Comparison of ENCODE assay signal across 23 cellular contexts in the genomic region with DNA sequence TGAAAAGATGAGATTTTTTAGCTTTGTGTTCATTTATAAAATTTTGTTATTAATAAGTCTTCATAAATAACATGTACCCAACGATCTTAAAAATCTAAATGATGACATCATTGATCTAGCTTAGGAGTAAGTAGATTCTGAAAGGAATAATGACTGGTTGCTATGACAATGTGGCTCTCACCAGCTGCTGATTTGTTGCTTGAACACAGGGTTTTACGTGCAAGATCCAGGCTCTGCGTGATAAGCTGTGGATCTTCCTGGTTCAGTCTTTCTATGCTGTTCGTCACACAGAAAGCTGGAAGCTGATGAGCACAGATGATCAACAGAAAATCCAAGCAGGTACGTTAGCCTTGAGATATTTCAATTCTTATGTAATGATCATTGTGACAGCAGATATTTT. TPM values are rescaled to one million over a fixed set of nuclear protein-coding genes. Genes with fewer than 3 reads are reported as not detected.
DNase-seq lines count a peak whose midpoint lies in the region; ATAC-seq, FAIRE-seq and TF ChIP-seq lines count a peak whose summit lies in the region.
"Had no signal": no experiment of that assay in that cellular context is flagged by ENCODE, and none has a peak within 500 bp of the region (broad histone marks: within the 10 kb centered on the region; RNA-seq: fewer than 3 reads in every experiment).

No MANE protein-coding gene starts in this region.

- no peak overlapping the region for H3K27ac ChIP-seq in HEK293 (ENCODE audit: extremely low read depth, low read depth, low read length)
- no peak overlapping the region for H3K27ac ChIP-seq in astrocyte (ENCODE audit: low read depth, low read length)
- H3K27ac ChIP-seq: GM23248, RWPE1 had no signal

- H3K4me2 ChIP-seq in astrocyte (ENCODE audit: low read length): no peak overlapping the region
- H3K4me2 ChIP-seq: smooth muscle cell had no signal

- no peaks in the 10 kb centered on the region for H3K36me3 Mint-ChIP-seq in astrocyte (ENCODE audit: low read depth, unreplicated experiment)

- H3K27me3 Mint-ChIP-seq in astrocyte (ENCODE audit: low read depth, unreplicated experiment): no peaks in the 10 kb centered on the region
- H3K27me3 Mint-ChIP-seq: activated CD4-positive, alpha-beta T cell treated with anti-CD3 and anti-CD28 coated beads for 36 hours; effector memory CD8-positive, alpha-beta T cell; memory B cell had no signal

- peaks cover 2% of the 10 kb centered on the region for H3K9me3 Mint-ChIP-seq in astrocyte (ENCODE audit: unreplicated experiment)
- H3K9me3 Mint-ChIP-seq: effector memory CD8-positive, alpha-beta T cell; memory B cell had no signal

- no peak for ATAC-seq in left lobe of liver
- ATAC-seq in GM21390 (IDR thresholded peaks at IDR 0.05; ENCODE audit: unreplicated experiment): no peak
- ATAC-seq: activated CD4-positive, alpha-beta T cell treated with anti-CD3 and anti-CD28 coated beads for 36 hours; effector memory CD8-positive, alpha-beta T cell; stimulated activated naive CD8-positive, alpha-beta T cell treated with anti-CD3 and anti-CD28 coated beads, Interleukin-15, Interleukin-2, amounts not matched to agents 100 U/mL and 50 U/mL, for 24 hours had no signal

- DNase-seq in NCI-H446 (lab: John Stamatoyannopoulos, UW) (peak; percentile 50 to 70), astrocyte (ENCODE audit: low read depth) (peak; percentile 6), midbrain (lab: John Stamatoyannopoulos, UW) (peak; percentile 12), left lobe of liver (ENCODE audit: low spot score) (no peak), GM10266 (ENCODE audit: extremely low spot score) (no peak), epidermal melanocyte (ENCODE audit: insufficient read length, low spot score) (no peak)
- DNase-seq: activated CD4-positive, alpha-beta T cell treated with anti-CD3 and anti-CD28 coated beads for 36 hours; activated naive CD4-positive, alpha-beta T cell treated with anti-CD3 and anti-CD28 coated beads, Interleukin-2, amount 50 U/mL, for 16 hours; AML-193; DMS153; effector memory CD8-positive, alpha-beta T cell; foreskin melanocyte; GM23248; NCI-H526 treated with DMSO at 0.1 percent for 48 hours; stimulated activated naive CD8-positive, alpha-beta T cell treated with anti-CD3 and anti-CD28 coated beads, Interleukin-15, Interleukin-2, amounts not matched to agents 100 U/mL and 50 U/mL, for 24 hours; T-helper 2 cell had no signal

- FAIRE-seq in astrocyte (lab: Jason Lieb, UNC): no peak
- FAIRE-seq: bronchial epithelial cell had no signal

- POLR2A ChIA-PET in HEK293 (lab: Yijun Ruan, JAX): no interaction called here

- CTCF ChIA-PET in HEK293 (lab: Yijun Ruan, JAX): interaction anchor here (1.0 kb wide), 1 partner anchor 172 kb away, joined by 4 read pairs; no protein-coding TSS in a partner anchor

- no peak overlapping the region for H2AFZ ChIP-seq in astrocyte (ENCODE audit: low read depth, low read length)
- H2AFZ ChIP-seq: GM23248 had no signal

- no peaks in the 10 kb centered on the region for H3K4me1 Mint-ChIP-seq in astrocyte (ENCODE audit: low read depth, unreplicated experiment)
- H3K4me1 Mint-ChIP-seq: activated CD4-positive, alpha-beta T cell treated with anti-CD3 and anti-CD28 coated beads for 36 hours; memory B cell had no signal

- no peaks in the 10 kb centered on the region for H4K20me1 ChIP-seq in astrocyte (ENCODE audit: insufficient read depth, low read length)

- no peak overlapping the region for H3K4me3 Mint-ChIP-seq in astrocyte (ENCODE audit: unreplicated experiment)
- H3K4me3 Mint-ChIP-seq: activated CD4-positive, alpha-beta T cell treated with anti-CD3 and anti-CD28 coated beads for 36 hours; effector memory CD8-positive, alpha-beta T cell; memory B cell had no signal

- H3K9me3 ChIP-seq in HEK293 (ENCODE audit: control insufficient read depth, insufficient read depth, low read depth, low read length) (no peaks in the 10 kb centered on the region), astrocyte (ENCODE audit: insufficient read depth, low read depth, low read length) (no peaks in the 10 kb centered on the region)

- TF ChIP-seq CTCF in HEK293 (tag by site-specific recombination; IDR thresholded peaks at IDR 0.05) (no peak), astrocyte (IDR thresholded peaks at IDR 0.05; ENCODE audit: insufficient read depth, low read depth, low read length) (no peak), GM10266 (IDR thresholded peaks at IDR 0.05; ENCODE audit: control insufficient read depth, insufficient read depth, low read depth, missing control alignments) (no peak)

- no peak overlapping the region for H3K27ac Mint-ChIP-seq in astrocyte (ENCODE audit: unreplicated experiment)
- H3K27ac Mint-ChIP-seq: activated CD4-positive, alpha-beta T cell treated with anti-CD3 and anti-CD28 coated beads for 36 hours; effector memory CD8-positive, alpha-beta T cell; memory B cell had no signal

- H3K79me2 ChIP-seq in astrocyte (ENCODE audit: insufficient read depth, low read length): no peaks in the 10 kb centered on the region

- H3K27me3 ChIP-seq in astrocyte (ENCODE audit: insufficient read depth, low read length): no peaks in the 10 kb centered on the region

- no peak overlapping the region for H3K9ac ChIP-seq in astrocyte (ENCODE audit: low read length)
- H3K9ac ChIP-seq: GM23248 had no signal

- no peaks in the 10 kb centered on the region for H3K36me3 ChIP-seq in HEK293 (ENCODE audit: control insufficient read depth in 2 of 2, insufficient read depth in 1 of 2, low read length in 2 of 2)
- H3K36me3 ChIP-seq in astrocyte (ENCODE audit: insufficient read depth, low read length): no peaks in the 10 kb centered on the region

- H3K4me1 ChIP-seq in HEK293 (ENCODE audit: control insufficient read depth, insufficient read depth, low read length) (no peaks in the 10 kb centered on the region), astrocyte (ENCODE audit: insufficient read depth, low read length) (no peaks in the 10 kb centered on the region)

- H3K4me3 ChIP-seq in HEK293 (ENCODE audit: low read depth, low read length): no peak overlapping the region
- H3K4me3 ChIP-seq in astrocyte (ENCODE audit: insufficient read depth, low read depth, low read length): no peak overlapping the region
- H3K4me3 ChIP-seq: GM23248, smooth muscle cell had no signal

TF ChIP-seq in HEK293, 187 proteins besides CTCF, POLR2A, EP300 and RAD21:
- TF ChIP-seq KLF10 (tag by site-specific recombination; IDR thresholded peaks at IDR 0.05): no peak
- TF ChIP-seq, protein P1, sequence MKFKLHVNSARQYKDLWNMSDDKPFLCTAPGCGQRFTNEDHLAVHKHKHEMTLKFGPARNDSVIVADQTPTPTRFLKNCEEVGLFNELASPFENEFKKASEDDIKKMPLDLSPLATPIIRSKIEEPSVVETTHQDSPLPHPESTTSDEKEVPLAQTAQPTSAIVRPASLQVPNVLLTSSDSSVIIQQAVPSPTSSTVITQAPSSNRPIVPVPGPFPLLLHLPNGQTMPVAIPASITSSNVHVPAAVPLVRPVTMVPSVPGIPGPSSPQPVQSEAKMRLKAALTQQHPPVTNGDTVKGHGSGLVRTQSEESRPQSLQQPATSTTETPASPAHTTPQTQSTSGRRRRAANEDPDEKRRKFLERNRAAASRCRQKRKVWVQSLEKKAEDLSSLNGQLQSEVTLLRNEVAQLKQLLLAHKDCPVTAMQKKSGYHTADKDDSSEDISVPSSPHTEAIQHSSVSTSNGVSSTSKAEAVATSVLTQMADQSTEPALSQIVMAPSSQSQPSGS (tag by site-specific recombination; IDR thresholded peaks at IDR 0.05; ENCODE audit: low read depth): peak; percentile 89

RNA-seq across cellular contexts. Expression of a gene that starts 49.1 kb away (rescaled TPM):
- not detected in 2 replicates for total RNA-seq in astrocyte
- total RNA-seq in left lobe of liver: not detected
- total RNA-seq: activated CD4-positive, alpha-beta T cell treated with anti-CD3 and anti-CD28 coated beads for 36 hours; bronchial epithelial cell; GM23248; osteoblast; smooth muscle cell had no signal

Comparison
In these comparisons a context has a peak if more than half of its experiments do, and no peak if none do; other contexts are left out.
1. DNase-seq: peak in NCI-H446 (2 of 2), astrocyte (single experiment) and midbrain (single experiment); none in left lobe of liver (single experiment), GM10266 (single experiment) and epidermal melanocyte (single experiment).